Comparison of ENCODE assay signal across 32 cellular contexts in the genomic region with DNA sequence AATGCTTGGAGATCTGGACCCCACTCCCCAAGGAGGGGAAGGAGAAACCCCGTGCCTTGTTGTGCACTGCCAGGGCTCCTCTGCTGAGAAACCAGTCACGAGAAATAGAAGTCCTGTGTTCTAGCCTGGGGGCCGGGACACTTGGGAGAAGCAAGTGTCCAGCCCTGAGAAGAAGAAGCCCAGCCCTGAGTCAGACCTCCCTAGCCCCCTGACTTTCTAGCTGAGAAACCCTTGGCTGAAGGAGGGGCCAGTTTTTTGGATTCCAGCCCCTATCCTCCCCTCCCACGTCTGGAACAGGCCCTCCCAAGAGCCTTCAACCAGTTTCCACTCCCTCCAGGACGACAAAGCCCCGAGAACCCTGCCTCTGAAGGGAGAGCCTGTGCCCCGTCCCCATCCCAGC.
A peak's percentile ranks its signal among the peaks of the same experiment; 100 is the strongest.
DNase-seq lines count a peak whose midpoint lies in the region; ATAC-seq and TF ChIP-seq lines count a peak whose summit lies in the region.
"Had no signal": no experiment of that assay in that cellular context is flagged by ENCODE, and none has a peak within 500 bp of the region (broad histone marks: within the 10 kb centered on the region; RNA-seq: fewer than 3 reads in every experiment).

No MANE protein-coding gene starts in this region.

- H3K4me3 Mint-ChIP-seq in Calu3 (ENCODE audit: low read depth, unreplicated experiment), result no peak overlapping the region
- H3K4me3 Mint-ChIP-seq: activated CD8-positive, alpha-beta T cell treated with anti-CD3 and anti-CD28 coated beads for 36 hours; activated naive CD4-positive, alpha-beta T cell treated with anti-CD3 and anti-CD28 coated beads, Interleukin-2, amount 10 ng/mL, durations not matched to agents 7 days and 5 days; activated T-helper 17 cell treated with anti-CD3 and anti-CD28 coated beads, Interleukin-2, amount 50 U/mL, for 72 hours; nephron; stimulated activated naive CD8-positive, alpha-beta T cell treated with anti-CD3 and anti-CD28 coated beads, Interleukin-15, Interleukin-2, amounts not matched to agents 100 ng/mL and 50 ng/mL, for 24 hours; T-helper 2 cell treated with Interferon-gamma antibody and Interleukin-4, amounts not matched to agents 5 μg/mL and 100 μg/mL, for 36 hours had no signal

- no peak overlapping the region for H2BK5ac ChIP-seq in mesenchymal stem cell (ENCODE audit: low read depth, low read length, poor library complexity, severe bottlenecking)

- CTCF ChIA-PET in Calu3 (lab: Charles Lee), result no interaction called here

- no peaks in the 10 kb centered on the region for H3K36me3 Mint-ChIP-seq in Calu3 (ENCODE audit: insufficient read depth, unreplicated experiment)
- H3K36me3 Mint-ChIP-seq: activated naive CD4-positive, alpha-beta T cell treated with anti-CD3 and anti-CD28 coated beads, Interleukin-2, amount 10 ng/mL, durations not matched to agents 7 days and 5 days had no signal

- H4K8ac ChIP-seq in mesenchymal stem cell (ENCODE audit: low read length), result peak overlapping the region; percentile 28

- no peak overlapping the region for H3K4me3 ChIP-seq in adipocyte (ENCODE audit: low read length)
- H3K4me3 ChIP-seq in mesenchymal stem cell (ENCODE audit: insufficient read depth in 1 of 2, low read depth in 1 of 2, low read length in 2 of 2), result peak overlapping the region in 1 of 2 experiments; percentile 26
- H3K4me3 ChIP-seq in transverse colon, result no peak overlapping the region
- H3K4me3 ChIP-seq: GM12878, HAP-1, mucosa of descending colon, PC-9, smooth muscle cell, thyroid gland had no signal

- no peak for TF ChIP-seq POLR2A in transverse colon (IDR thresholded peaks at IDR 0.05)

- peak overlapping the region; percentile 53 for H4K91ac ChIP-seq in mesenchymal stem cell (ENCODE audit: low read length)

- H2AK5ac ChIP-seq in mesenchymal stem cell (ENCODE audit: low read length, severe bottlenecking), result no peak overlapping the region

- H3K14ac ChIP-seq in mesenchymal stem cell (ENCODE audit: low read length in 2 of 2), result no peak overlapping the region

- peak overlapping the region; percentile 59 to 64 for H2BK12ac ChIP-seq in mesenchymal stem cell (ENCODE audit: low read length in 2 of 2)

- no peaks in the 10 kb centered on the region for H3K9me3 Mint-ChIP-seq in Calu3 (ENCODE audit: low read depth, unreplicated experiment)
- H3K9me3 Mint-ChIP-seq: activated CD8-positive, alpha-beta T cell treated with anti-CD3 and anti-CD28 coated beads for 36 hours; activated naive CD4-positive, alpha-beta T cell treated with anti-CD3 and anti-CD28 coated beads, Interleukin-2, amount 10 ng/mL, durations not matched to agents 7 days and 5 days; activated T-helper 17 cell treated with anti-CD3 and anti-CD28 coated beads, Interleukin-2, amount 50 U/mL, for 72 hours; nephron; stimulated activated naive CD8-positive, alpha-beta T cell treated with anti-CD3 and anti-CD28 coated beads, Interleukin-15, Interleukin-2, amounts not matched to agents 100 ng/mL and 50 ng/mL, for 24 hours; T-helper 2 cell treated with Interferon-gamma antibody and Interleukin-4, amounts not matched to agents 5 μg/mL and 100 μg/mL, for 36 hours had no signal

- H3K27ac ChIP-seq in mesenchymal stem cell (ENCODE audit: low read length, poor library complexity, severe bottlenecking) (no peak overlapping the region), transverse colon (peak overlapping the region; percentile 25 to 56 (median 48))
- H3K27ac ChIP-seq: PC-9, thyroid gland had no signal

- no peak for TF ChIP-seq EP300 in transverse colon (IDR thresholded peaks at IDR 0.05; ENCODE audit: low read depth)

- H3K23ac ChIP-seq in mesenchymal stem cell (ENCODE audit: low read length in 2 of 2), result no peak overlapping the region

- H3K4me2 ChIP-seq in mesenchymal stem cell (ENCODE audit: low read length, poor library complexity, severe bottlenecking), result no peak overlapping the region
- H3K4me2 ChIP-seq: PC-9, smooth muscle cell had no signal

- ATAC-seq in Right ventricle myocardium superior (ENCODE audit: poor library complexity), result peak; percentile 35
- no peak for ATAC-seq in HG02678 (IDR thresholded peaks at IDR 0.05; ENCODE audit: unreplicated experiment)
- ATAC-seq: activated CD8-positive, alpha-beta T cell treated with anti-CD3 and anti-CD28 coated beads for 36 hours; activated T-helper 17 cell treated with anti-CD3 and anti-CD28 coated beads, Interleukin-2, amount 50 U/mL, for 72 hours; GM12878; mucosa of descending colon had no signal

- H3K9ac ChIP-seq in adipocyte (ENCODE audit: low read length) (peak overlapping the region; percentile 37), mesenchymal stem cell (ENCODE audit: low read length) (peak overlapping the region; percentile 69)

- no peak overlapping the region for H2BK120ac ChIP-seq in mesenchymal stem cell (ENCODE audit: low read depth, low read length)

- peaks cover 28% of the 10 kb centered on the region for H3K4me1 ChIP-seq in adipocyte (ENCODE audit: control insufficient read depth, insufficient read depth, low read length)
- peaks cover 12% of the 10 kb centered on the region for H3K4me1 ChIP-seq in mesenchymal stem cell (ENCODE audit: control insufficient read depth, insufficient read depth, low read depth, low read length)
- peaks cover 0 to 10% (median 0%) of the 10 kb centered on the region in 4 donors for H3K4me1 ChIP-seq in transverse colon
- H3K4me1 ChIP-seq: BE2C, HAP-1 had no signal

- intact Hi-C loops in Right ventricle myocardium superior (cut with DNase I) (loop anchor here (10.0 kb wide), 1 partner anchor 55 kb away; no protein-coding TSS in a partner anchor), transverse colon (cut with DNase I; ENCODE audit: low total_unique reads) (no loop called here), Calu3 (cut with micrococcal nuclease; ENCODE audit: unreplicated experiment) (no loop called here)

- H3K9me3 ChIP-seq in adipocyte (ENCODE audit: control insufficient read depth, low read length) (no peaks in the 10 kb centered on the region), mesenchymal stem cell (ENCODE audit: control insufficient read depth, low read length) (no peaks in the 10 kb centered on the region), transverse colon (no peaks in the 10 kb centered on the region)
- H3K9me3 ChIP-seq: BE2C, HAP-1, mucosa of descending colon, thyroid gland had no signal

- DNase-seq in adipocyte (ENCODE audit: low read depth) (no peak), Right ventricle myocardium superior (peak; percentile 46), mesenchymal stem cell (no peak), transverse colon (no peak), Calu3 (no peak), OCI-M2 (lab: John Stamatoyannopoulos, UW; ENCODE audit: unreplicated experiment) (no peak)
- DNase-seq in activated CD8-positive, alpha-beta memory T cell treated with anti-CD3 and anti-CD28 coated beads, Interleukin-2, amount 50 U/mL, for 48 hours, result no peak
- DNase-seq: ACHN; activated CD4-positive, alpha-beta T cell treated with anti-CD3 and anti-CD28 coated beads for 1 hour; activated CD8-positive, alpha-beta T cell treated with anti-CD3 and anti-CD28 coated beads for 36 hours; activated naive CD4-positive, alpha-beta T cell treated with anti-CD3 and anti-CD28 coated beads, Interleukin-2, amount 10 ng/mL, durations not matched to agents 7 days and 5 days; BE2C; effector CD4-positive, alpha-beta T cell; EL; Karpas-422; kidney glomerular epithelial cell; mucosa of descending colon; NCI-H1417; NCI-H2029 treated with DMSO at 0.1 percent for 48 hours; NCI-H526; SIG-M5; stimulated activated CD8-positive, alpha-beta memory T cell treated with anti-CD3 and anti-CD28 coated beads, Interleukin-4, amount 100 ng/mL, for 48 hours; thyroid gland had no signal

- BruUV-seq in Calu3 (replicated peaks; lab: Mats Ljungman, UMichigan), result no TSS peak

- H2AFZ ChIP-seq in mesenchymal stem cell (ENCODE audit: low read depth, low read length), result no peak overlapping the region
- H2AFZ ChIP-seq: PC-9 had no signal

- H3K4me1 Mint-ChIP-seq in Calu3 (ENCODE audit: low read depth, unreplicated experiment), result no peaks in the 10 kb centered on the region
- H3K4me1 Mint-ChIP-seq: activated naive CD4-positive, alpha-beta T cell treated with anti-CD3 and anti-CD28 coated beads, Interleukin-2, amount 10 ng/mL, durations not matched to agents 7 days and 5 days; activated T-helper 17 cell treated with anti-CD3 and anti-CD28 coated beads, Interleukin-2, amount 50 U/mL, for 72 hours had no signal

- WGBS in mesenchymal stem cell, result 74% methylated on average over 6 of the region's 7 CpGs
- WGBS in transverse colon (ENCODE audit: low coverage in 1 of 2), 2 donors, result 67% methylated on average over 6 of the region's 7 CpGs; no CpG with 5 or more reads in 1 of the 2 donors

- TF ChIP-seq CTCF in transverse colon (IDR thresholded peaks at IDR 0.05) (no peak), Calu3 (IDR thresholded peaks at IDR 0.05; ENCODE audit: unreplicated experiment) (no peak)

- peak overlapping the region; percentile 61 for H2BK15ac ChIP-seq in mesenchymal stem cell (ENCODE audit: low read depth, poor library complexity, severe bottlenecking)

- in situ Hi-C loops in transverse colon (cut with MboI; ENCODE audit: low pct_ligation_motif_present in 1 of 4, low pct_unique_long_range_greater_than_20kb in 1 of 4, low sequenced_read_pairs in 3 of 4), result no loop called here

- peaks cover 22% of the 10 kb centered on the region for H3K36me3 ChIP-seq in adipocyte (ENCODE audit: control insufficient read depth, insufficient read depth, low read length, severe bottlenecking)
- H3K36me3 ChIP-seq in mesenchymal stem cell (ENCODE audit: control insufficient read depth in 1 of 2, insufficient read depth in 2 of 2, low read depth in 1 of 2, low read length in 2 of 2), result peaks cover 17% of the 10 kb centered on the region in 2 experiments
- no peaks in the 10 kb centered on the region for H3K36me3 ChIP-seq in transverse colon
- H3K36me3 ChIP-seq: BE2C, HAP-1, thyroid gland had no signal

- H3K27ac Mint-ChIP-seq in Calu3 (ENCODE audit: unreplicated experiment), result no peak overlapping the region
- H3K27ac Mint-ChIP-seq: activated CD8-positive, alpha-beta T cell treated with anti-CD3 and anti-CD28 coated beads for 36 hours; activated naive CD4-positive, alpha-beta T cell treated with anti-CD3 and anti-CD28 coated beads, Interleukin-2, amount 10 ng/mL, durations not matched to agents 7 days and 5 days; activated T-helper 17 cell treated with anti-CD3 and anti-CD28 coated beads, Interleukin-2, amount 50 U/mL, for 72 hours; stimulated activated naive CD8-positive, alpha-beta T cell treated with anti-CD3 and anti-CD28 coated beads, Interleukin-15, Interleukin-2, amounts not matched to agents 100 ng/mL and 50 ng/mL, for 24 hours; T-helper 2 cell treated with Interferon-gamma antibody and Interleukin-4, amounts not matched to agents 5 μg/mL and 100 μg/mL, for 36 hours had no signal

- peaks cover 75% of the 10 kb centered on the region for H3K27me3 Mint-ChIP-seq in Calu3 (ENCODE audit: unreplicated experiment)
- H3K27me3 Mint-ChIP-seq: activated T-helper 17 cell treated with anti-CD3 and anti-CD28 coated beads, Interleukin-2, amount 50 U/mL, for 72 hours; stimulated activated naive CD8-positive, alpha-beta T cell treated with anti-CD3 and anti-CD28 coated beads, Interleukin-15, Interleukin-2, amounts not matched to agents 100 ng/mL and 50 ng/mL, for 24 hours had no signal

- H3K79me1 ChIP-seq in mesenchymal stem cell (replicated peaks; ENCODE audit: low read length, poor library complexity, severe bottlenecking), result peaks cover 27% of the 10 kb centered on the region

- peak overlapping the region; percentile 34 to 79 for H3K18ac ChIP-seq in mesenchymal stem cell (ENCODE audit: low read depth in 1 of 2, low read length in 2 of 2)

- peak overlapping the region; percentile 35 to 64 for H3K4ac ChIP-seq in mesenchymal stem cell (ENCODE audit: low read depth in 1 of 2, low read length in 2 of 2)

- H3K27me3 ChIP-seq in adipocyte (replicated peaks; ENCODE audit: control insufficient read depth, insufficient read depth, low read length) (no peaks in the 10 kb centered on the region), mesenchymal stem cell (ENCODE audit: control insufficient read depth in 1 of 2, insufficient read depth in 1 of 2, low read length in 2 of 2) (no peaks in the 10 kb centered on the region), transverse colon (no peaks in the 10 kb centered on the region)
- H3K27me3 ChIP-seq: BE2C, thyroid gland had no signal
